Comparison of ENCODE assay signal across 19 cellular contexts in genomic region chr10:90193240-90193985, GRCh38.
A peak's percentile ranks its signal among the peaks of the same experiment; 100 is the strongest.
DNase-seq lines count a peak whose midpoint lies in the region; FAIRE-seq and TF ChIP-seq lines count a peak whose summit lies in the region.
"Had no signal": no experiment of that assay in that cellular context is flagged by ENCODE, and none has a peak within 500 bp of the region (broad histone marks: within the 10 kb centered on the region; RNA-seq: fewer than 3 reads in every experiment).

No MANE protein-coding gene starts in this region.

- no peak overlapping the region for H3K9ac ChIP-seq in kidney (ENCODE audit: low read length in 2 of 2)
- H3K9ac ChIP-seq: BLaER1 had no signal

- no peak for FAIRE-seq in kidney (lab: Jason Lieb, UNC)
- FAIRE-seq: small intestine had no signal

- peaks cover 3% of the 10 kb centered on the region for H3K27me3 ChIP-seq in osteoblast (ENCODE audit: insufficient read depth, low read length)
- H3K27me3 ChIP-seq: BLaER1 had no signal

- TF ChIP-seq CTCF in choroid plexus epithelial cell (conservative IDR thresholded peaks at IDR 0.05; ENCODE audit: low read depth, low read length) (no peak), osteoblast (IDR thresholded peaks at IDR 0.05; ENCODE audit: extremely low read depth, low read depth, low read length) (no peak), kidney (IDR thresholded peaks at IDR 0.05; ENCODE audit: borderline replicate concordance, extremely low read depth, insufficient read depth) (no peak)

- H3K36me3 ChIP-seq in osteoblast (ENCODE audit: insufficient read depth, low read length) (no peaks in the 10 kb centered on the region), kidney (ENCODE audit: control insufficient read depth in 1 of 2, insufficient read depth in 2 of 2, low read length in 2 of 2) (no peaks in the 10 kb centered on the region)
- H3K36me3 ChIP-seq: BLaER1, lower lobe of right lung, thoracic aorta had no signal

- intact Hi-C loops in kidney (cut with DNase I), result no loop called here

- H3K4me3 ChIP-seq in choroid plexus epithelial cell (ENCODE audit: low read depth, low read length) (no peak overlapping the region), osteoblast (ENCODE audit: insufficient read depth, low read length) (no peak overlapping the region), kidney (ENCODE audit: low read length in 2 of 2) (no peak overlapping the region)
- H3K4me3 ChIP-seq: BLaER1, lower lobe of right lung, thoracic aorta had no signal

- H3K27ac ChIP-seq in osteoblast (ENCODE audit: low read depth, low read length) (no peak overlapping the region), kidney (ENCODE audit: low read depth in 2 of 2, low read length in 2 of 2) (no peak overlapping the region), caudate nucleus (ENCODE audit: low read depth, low read length) (no peak overlapping the region)
- H3K27ac ChIP-seq: BLaER1, lower lobe of right lung, RWPE1, thoracic aorta, VCaP had no signal

- H2AFZ ChIP-seq in osteoblast (ENCODE audit: low read length), result no peak overlapping the region

- H3K9me3 ChIP-seq in osteoblast (ENCODE audit: low read depth, low read length), result no peaks in the 10 kb centered on the region
- H3K9me3 ChIP-seq in kidney (ENCODE audit: control insufficient read depth in 1 of 2, low read length in 2 of 2), result no peaks in the 10 kb centered on the region
- H3K9me3 ChIP-seq: BLaER1, lower lobe of right lung, thoracic aorta had no signal

- H3K79me2 ChIP-seq in osteoblast (ENCODE audit: insufficient read depth, low read length), result no peaks in the 10 kb centered on the region

- peak; percentile 83 for DNase-seq in EL
- peak; percentile 89 for DNase-seq in M059J (ENCODE audit: low read depth)
- peak; percentile 75 for DNase-seq in choroid plexus epithelial cell (ENCODE audit: low read depth)
- no peak for DNase-seq in osteoblast (ENCODE audit: insufficient read length, low spot score, missing footprints)
- DNase-seq in kidney, result no peak
- no peak for DNase-seq in occipital lobe (lab: John Stamatoyannopoulos, UW)
- DNase-seq in caudate nucleus (lab: John Stamatoyannopoulos, UW), result no peak
- DNase-seq in T-helper 1 cell, result no peak
- DNase-seq: activated CD4-positive, alpha-beta memory T cell treated with anti-CD3 and anti-CD28 coated beads for 36 hours; activated T-cell treated with anti-CD3 and anti-CD28 coated beads, Interleukin-2, amount 50 U/mL, for 72 hours; endodermal cell; lower lobe of right lung; NK-92 treated with Interleukin-12 subunit alpha and Interleukin-12 subunit beta, amount 100 ng/mL, for 24 hours; small intestine; T-cell had no signal

- H3K4me2 ChIP-seq in osteoblast (ENCODE audit: insufficient read depth, low read length), result peak overlapping the region; percentile 44
- H3K4me2 ChIP-seq: BLaER1 had no signal

- H3K4me1 ChIP-seq in osteoblast (ENCODE audit: insufficient read depth, low read length) (peaks cover 28% of the 10 kb centered on the region), kidney (ENCODE audit: control insufficient read depth in 1 of 2, insufficient read depth in 1 of 2, low read depth in 1 of 2, low read length in 2 of 2) (no peaks in the 10 kb centered on the region)
- H3K4me1 ChIP-seq: BLaER1, lower lobe of right lung had no signal

- no peaks in the 10 kb centered on the region for H4K20me1 ChIP-seq in osteoblast (ENCODE audit: insufficient read depth, low read length)
- H4K20me1 ChIP-seq: BLaER1 had no signal

Comparison
In these comparisons a context has a peak if more than half of its experiments do, and no peak if none do; other contexts are left out.
1. DNase-seq: peak in EL (single experiment), M059J (single experiment) and choroid plexus epithelial cell (single experiment); none in osteoblast (single experiment), kidney (single experiment), occipital lobe (single experiment), caudate nucleus (0 of 61) and T-helper 1 cell (0 of 5).